16 cellular contexts compared by ENCODE assay signal in the genomic region with DNA sequence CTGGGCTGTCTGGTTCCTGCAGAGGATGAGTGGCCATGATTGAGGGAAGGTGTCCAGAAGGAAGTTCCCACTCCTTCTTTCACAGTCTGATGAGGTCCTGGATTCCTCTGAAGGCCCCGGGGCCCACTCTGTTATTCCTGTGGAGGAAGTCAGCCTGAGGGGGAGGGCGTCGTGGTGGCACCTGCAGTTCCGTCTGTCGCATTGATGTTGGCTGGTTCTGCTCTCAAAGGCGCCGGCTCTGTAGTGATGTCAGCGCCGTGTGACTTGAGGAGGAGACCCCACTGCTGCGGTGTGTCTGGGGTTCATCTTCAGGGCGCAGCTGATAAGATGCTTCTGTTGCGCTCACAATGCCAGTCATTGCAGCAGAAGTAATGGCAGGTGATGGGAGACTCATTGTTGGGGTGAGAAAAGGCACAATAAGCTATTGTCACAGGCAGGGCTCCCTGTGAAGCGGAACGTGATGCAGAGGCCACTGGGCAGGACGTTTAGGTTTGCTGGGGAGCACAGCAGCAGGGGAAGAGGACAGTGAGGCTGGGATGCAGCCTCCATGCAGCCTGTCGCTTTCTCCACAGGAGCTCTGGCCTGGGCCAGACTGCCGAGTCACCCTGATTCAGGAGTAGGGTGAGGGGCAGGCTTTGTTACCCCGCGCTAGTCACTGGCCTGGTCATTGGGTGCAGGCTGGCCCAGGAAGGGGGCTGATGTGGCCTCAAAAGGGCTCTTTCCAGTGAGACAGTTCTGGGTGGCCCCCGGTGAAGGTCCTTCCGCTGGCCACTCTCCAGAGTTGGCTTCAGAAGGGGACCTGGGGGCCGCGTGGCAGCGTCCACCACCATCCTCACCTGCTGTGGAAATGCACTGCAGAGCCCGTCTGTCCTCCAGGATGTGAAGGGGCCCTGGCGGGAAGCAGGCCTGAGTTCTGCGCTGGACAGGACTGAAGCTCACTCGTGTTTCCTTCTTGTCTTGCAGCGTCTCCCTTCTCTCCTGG. TPM values are rescaled to one million over a fixed set of nuclear protein-coding genes. Genes with fewer than 3 reads are reported as not detected.
A peak's percentile ranks its signal among the peaks of the same experiment; 100 is the strongest.
DNase-seq lines count a peak whose midpoint lies in the region; ATAC-seq and TF ChIP-seq lines count a peak whose summit lies in the region.
"Had no signal": no experiment of that assay in that cellular context is flagged by ENCODE, and none has a peak within 500 bp of the region (broad histone marks: within the 10 kb centered on the region; RNA-seq: fewer than 3 reads in every experiment).

No MANE protein-coding gene starts in this region.

- H3K79me2 ChIP-seq in GM23338 (replicated peaks; ENCODE audit: insufficient read depth) = peaks cover 91% of the 10 kb centered on the region

- peaks cover 13% of the 10 kb centered on the region for H3K27me3 Mint-ChIP-seq in GM23338 (ENCODE audit: insufficient read depth, low read depth, poor library complexity)

- no peak overlapping the region for H2AFZ ChIP-seq in GM23338

- no peak overlapping the region; the same call in 2 of the 3 replicates for H3K4me3 Mint-ChIP-seq in GM23338
- H3K4me3 Mint-ChIP-seq: activated T-helper 1 cell treated with anti-CD3 and anti-CD28 coated beads, Interleukin-12 subunit alpha, Interleukin-12 subunit beta, Interleukin-2, Interleukin-4 antibody, amounts not matched to agents 30 ng/mL and 10 ng/mL and 1 ng/mL, durations not matched to agents 14 hours and 24 hours and 36 hours had no signal

- H3K4me1 ChIP-seq in GM23338 (ENCODE audit: insufficient read depth) = peaks cover 49% of the 10 kb centered on the region
- H3K4me1 ChIP-seq in heart left ventricle = peaks cover 0 to 54% (median 18%) of the 10 kb centered on the region in 12 donors

- H3K36me3 ChIP-seq in GM23338 (ENCODE audit: insufficient read depth) (no peaks in the 10 kb centered on the region), heart left ventricle (peaks cover 0 to 16% (median 7%) of the 10 kb centered on the region in 9 donors)

- TF ChIP-seq CTCF in GM23338 (conservative IDR thresholded peaks at IDR 0.05; ENCODE audit: low read depth in 2 of 2) = no peak
- TF ChIP-seq CTCF in heart left ventricle (IDR thresholded peaks at IDR 0.05) = no peak

- peaks cover 54% of the 10 kb centered on the region for H3K4me1 Mint-ChIP-seq in GM23338

- no peak for TF ChIP-seq POLR2A in heart left ventricle (IDR thresholded peaks at IDR 0.05)

- intact Hi-C loops in heart left ventricle (cut with DNase I) = loop anchor here in 1 of 10 donors (5.0 kb wide), 1 partner anchor 42 kb away; the partner anchor contains the start of gene SH3BP4

- 0 out of 2 replicates have a peak overlapping the region, but pooled peaks have one; percentile 20 for H3K4me2 ChIP-seq in GM23338

- peaks cover 33% of the 10 kb centered on the region for H3K36me3 Mint-ChIP-seq in GM23338 (ENCODE audit: low read depth)
- H3K36me3 Mint-ChIP-seq: stimulated activated memory B cell treated with anti-CD40 and anti-IgM and Interleukin-4, amounts not matched to agents 10 μg/mL and 1 μg/mL and 100 μg/mL, for 72 hours had no signal

- no peaks in the 10 kb centered on the region for H3K9me2 ChIP-seq in GM23338 (ENCODE audit: insufficient read depth)

- no peaks in the 10 kb centered on the region for H3K9me3 ChIP-seq in heart left ventricle
- H3K9me3 ChIP-seq: lower lobe of right lung had no signal

- 0 out of 2 replicates have a peak, but pooled peaks cover 3% of the 10 kb centered on the region for H3F3A ChIP-seq in GM23338 (replicated peaks; ENCODE audit: low read depth)

- no peaks in the 10 kb centered on the region for H3K27me3 ChIP-seq in GM23338 (ENCODE audit: insufficient read depth)
- H3K27me3 ChIP-seq in heart left ventricle = no peaks in the 10 kb centered on the region
- H3K27me3 ChIP-seq: heart right ventricle had no signal

- ATAC-seq in GM23338 (no peak), heart left ventricle (no peak), HG02970 (IDR thresholded peaks at IDR 0.05; ENCODE audit: low FRiP score, unreplicated experiment) (no peak)
- ATAC-seq: heart right ventricle; K562; lower lobe of right lung; stimulated activated memory B cell treated with anti-CD40 and anti-IgM and Interleukin-4, amounts not matched to agents 10 μg/mL and 1 μg/mL and 100 μg/mL, for 72 hours had no signal

- H3K4me3 ChIP-seq in GM23338 (no peak overlapping the region), heart left ventricle (no peak overlapping the region)
- H3K4me3 ChIP-seq: heart right ventricle, K562, lower lobe of right lung had no signal

- H4K20me1 ChIP-seq in GM23338 (replicated peaks; ENCODE audit: insufficient read depth) = peaks cover 2% of the 10 kb centered on the region; the same call in 1 of the 2 replicates

- H3K27ac ChIP-seq in GM23338 (ENCODE audit: low read depth) (peak overlapping the region; percentile 90; the same call in 1 of the 2 replicates), heart left ventricle (no peak overlapping the region)
- H3K27ac ChIP-seq: heart right ventricle, lower lobe of right lung had no signal

- DNase-seq in GM23338 (ENCODE audit: low spot score) = no peak
- peak; percentile 60 for DNase-seq in NCI-H748 treated with DMSO at 0.1 percent for 48 hours (lab: John Stamatoyannopoulos, UW)
- peak; percentile 59 for DNase-seq in globus pallidus (ENCODE audit: low spot score)
- DNase-seq in pons (ENCODE audit: low spot score) = peak; percentile 70
- DNase-seq in DMS114 treated with DMSO at 0.1 percent for 48 hours (lab: John Stamatoyannopoulos, UW; ENCODE audit: unreplicated experiment) = no peak
- DNase-seq in heart left ventricle = no peak
- no peak for DNase-seq in stimulated activated CD4-positive, alpha-beta T cell treated with anti-CD3 and anti-CD28 coated beads, Interleukin-2, amount 100 ng/mL, for 48 hours
- DNase-seq: activated CD4-positive, alpha-beta T cell treated with anti-CD3 and anti-CD28 coated beads for 48 hours; heart right ventricle; lower lobe of right lung; NCI-H1930; stimulated activated CD4-positive, alpha-beta T cell treated with anti-CD3 and anti-CD28 coated beads, Interleukin-1b, Interleukin-23, amount 100 ng/mL, for 48 hours had no signal

- H3K27ac Mint-ChIP-seq in GM23338 = peak overlapping the region; percentile 93; the same call in 1 of the 2 replicates
- H3K27ac Mint-ChIP-seq: activated T-helper 1 cell treated with anti-CD3 and anti-CD28 coated beads, Interleukin-12 subunit alpha, Interleukin-12 subunit beta, Interleukin-2, Interleukin-4 antibody, amounts not matched to agents 30 ng/mL and 10 ng/mL and 1 ng/mL, durations not matched to agents 14 hours and 24 hours and 36 hours had no signal

- WGBS in heart left ventricle, 4 donors = 89 to 93% (median 90%) methylated on average over 28 to 29 of the region's 29 CpGs

- H3K9me3 Mint-ChIP-seq in GM23338 = no peaks in the 10 kb centered on the region; the same call in 2 of the 3 replicates
- H3K9me3 Mint-ChIP-seq: activated T-helper 1 cell treated with anti-CD3 and anti-CD28 coated beads, Interleukin-12 subunit alpha, Interleukin-12 subunit beta, Interleukin-2, Interleukin-4 antibody, amounts not matched to agents 30 ng/mL and 10 ng/mL and 1 ng/mL, durations not matched to agents 14 hours and 24 hours and 36 hours; stimulated activated memory B cell treated with anti-CD40 and anti-IgM and Interleukin-4, amounts not matched to agents 10 μg/mL and 1 μg/mL and 100 μg/mL, for 72 hours had no signal

TF ChIP-seq in GM23338, 12 proteins besides CTCF, POLR2A, EP300 and RAD21 (continues in another document):
- no peak for TF ChIP-seq POLR2AphosphoS5 (IDR thresholded peaks at IDR 0.05; ENCODE audit: low read depth)
- TF ChIP-seq JUNB (IDR thresholded peaks at IDR 0.05; ENCODE audit: unreplicated experiment) = no peak
- no peak for TF ChIP-seq NANOG (IDR thresholded peaks at IDR 0.05; ENCODE audit: borderline replicate concordance)
- TF ChIP-seq ZNF114 (CRISPR knock-in tag; IDR thresholded peaks at IDR 0.05) = no peak

RNA-seq across cellular contexts. Expression of gene SH3BP4, which starts 42.8 kb away (rescaled TPM):
- total RNA-seq in GM23338 (2014; rRNA removed; shearing (Covaris generic)) = 50.9 and 57.6 TPM in 2 replicates
- polyA plus RNA-seq in GM23338 (2016; fragmentation: Nextera tagmentation; extraction: Ambion mirVana) (15.1 and 15.6 TPM in 2 replicates), heart left ventricle (10 to 100 TPM in 1 of 2 donors, 1 to 10 TPM in 1; 5.4 to 25.2 TPM)
- total RNA-seq in heart left ventricle = 10 to 100 TPM in 7 of 9 donors, 1 to 10 TPM in 2; 8.5 to 33.5 (median 12.4) TPM

Comparison
In these comparisons a context has a peak if more than half of its experiments do, and no peak if none do; other contexts are left out.
1. DNase-seq: peak in NCI-H748 treated with DMSO at 0.1 percent for 48 hours (single experiment), globus pallidus (single experiment) and pons (single experiment); none in GM23338 (single experiment), DMS114 treated with DMSO at 0.1 percent for 48 hours (single experiment), heart left ventricle (0 of 5) and stimulated activated CD4-positive, alpha-beta T cell treated with anti-CD3 and anti-CD28 coated beads, Interleukin-2, amount 100 ng/mL, for 48 hours (0 of 2).